In genomic region chr1:225767591-225768540, GRCh38 we compare ENCODE assay signal across 8 cellular contexts. TPM values are rescaled to one million over a fixed set of nuclear protein-coding genes. Genes with fewer than 3 reads are reported as not detected.
DNase-seq lines count a peak whose midpoint lies in the region; ATAC-seq and TF ChIP-seq lines count a peak whose summit lies in the region.

No MANE protein-coding gene starts in this region.

- H3K27me3 ChIP-seq in thoracic aorta (replicated peaks; ENCODE audit: insufficient read depth) = no peaks in the 10 kb centered on the region

- peak overlapping the region; percentile 76 to 83 for H3K27ac ChIP-seq in thoracic aorta

- H3K27me3 Mint-ChIP-seq in WTC11 (ENCODE audit: low read depth) = no peaks in the 10 kb centered on the region; the same call in 1 of the 2 replicates

- no peak overlapping the region; the same call in 1 of the 2 replicates for H3K27ac Mint-ChIP-seq in WTC11

- TF ChIP-seq CTCF in WTC11 (IDR thresholded peaks at IDR 0.05) = no peak
- TF ChIP-seq CTCF in thoracic aorta (IDR thresholded peaks at IDR 0.05) = no peak
- TF ChIP-seq CTCF in omental fat pad (IDR thresholded peaks at IDR 0.05) = no peak

- H3K9me3 ChIP-seq in thoracic aorta = no peaks in the 10 kb centered on the region

- CTCF ChIA-PET in WTC11 (lab: Charles Lee) = interaction anchor here (0.5 to 7.0 kb wide), 13 partner anchors 10 to 382 kb away, joined by 3 to 99 read pairs (median 4); partner anchors contain the start of gene SRP9

- POLR2A ChIA-PET in WTC11 (lab: Charles Lee) = interaction anchor here (0.5 to 1.5 kb wide), 6 partner anchors 10 to 246 kb away, joined by 3 to 7 read pairs (median 3); partner anchors contain the start of gene SRP9

- peaks cover 58% of the 10 kb centered on the region for H3K4me1 Mint-ChIP-seq in WTC11

- H3K4me3 Mint-ChIP-seq in WTC11 = no peak overlapping the region

- ATAC-seq in WTC11 (peak; percentile 35), thoracic aorta (ENCODE audit: insufficient number of reproducible peaks, low FRiP score, low read depth) (peak; percentile 0), GM19395 (IDR thresholded peaks at IDR 0.05; ENCODE audit: unreplicated experiment) (no peak), omental fat pad (ENCODE audit: low FRiP score) (no peak)

- no peaks in the 10 kb centered on the region for H3K36me3 Mint-ChIP-seq in WTC11

- H3K4me1 ChIP-seq in thoracic aorta (ENCODE audit: control insufficient read depth in 1 of 2, low read depth in 2 of 2) = peaks cover 30 to 64% of the 10 kb centered on the region in 2 donors

- H3K9me3 Mint-ChIP-seq in WTC11 = no peaks in the 10 kb centered on the region

- DNase-seq in M059J (ENCODE audit: low read depth) (peak; percentile 83), WTC11 (ENCODE audit: low spot score) (peak; percentile 30), islet precursor cell (peak; percentile 94), thoracic aorta (ENCODE audit: low spot score) (no peak), dedifferentiated amniotic fluid mesenchymal stem cell (ENCODE audit: extremely low spot score) (no peak), omental fat pad (ENCODE audit: low spot score) (no peak), SHP77 (lab: John Stamatoyannopoulos, UW) (no peak)

- no peak overlapping the region for H3K4me3 ChIP-seq in thoracic aorta

- H3K36me3 ChIP-seq in thoracic aorta = no peaks in the 10 kb centered on the region

TF ChIP-seq in WTC11, 78 proteins besides CTCF, POLR2A, EP300 and RAD21:
- 0 out of 2 replicates have a peak, but pooled peaks have one; percentile 34 for TF ChIP-seq TEAD4 (CRISPR knock-in tag; IDR thresholded peaks at IDR 0.05)
- TF ChIP-seq SP1 (CRISPR knock-in tag; conservative IDR thresholded peaks at IDR 0.05) = no peak

RNA-seq across cellular contexts. Expression of gene SRP9, which starts 9.8 kb away (rescaled TPM):
- total RNA-seq in M059J (2014; rRNA removed; shearing (Covaris generic)) = 651 and 703 TPM in 2 replicates
- total RNA-seq in WTC11 (2021) (374 to 395 TPM (median 375 TPM) in 3 replicates), thoracic aorta (100 to 1,000 TPM; 130 to 131 TPM), omental fat pad (100 to 1,000 TPM; 111 to 172 (median 141) TPM)

RNA-seq across cellular contexts. Expression of gene EPHX1, which starts 42.1 kb away (rescaled TPM):
- 55.3 and 55.8 TPM in 2 replicates for total RNA-seq in M059J (2014; rRNA removed; shearing (Covaris generic))
- total RNA-seq in WTC11 (2021) (60.9 to 66.2 TPM (median 64.4 TPM) in 3 replicates), thoracic aorta (10 to 100 TPM; 58.9 to 77.6 TPM), omental fat pad (100 to 1,000 TPM in 3 of 4 donors, 10 to 100 TPM in 1; 89.0 to 177 (median 156) TPM)

Comparison
In these comparisons a context has a peak if more than half of its experiments do, and no peak if none do; other contexts are left out.
1. DNase-seq: peak in M059J (single experiment), WTC11 (single experiment) and islet precursor cell (single experiment); none in thoracic aorta (single experiment), dedifferentiated amniotic fluid mesenchymal stem cell (single experiment), omental fat pad (single experiment) and SHP77 (0 of 2).
2. ATAC-seq: peak in WTC11 (single experiment) and thoracic aorta (single experiment); none in GM19395 (single experiment) and omental fat pad (single experiment).